Comparison of ENCODE assay signal across 2 cellular contexts in the genomic region with DNA sequence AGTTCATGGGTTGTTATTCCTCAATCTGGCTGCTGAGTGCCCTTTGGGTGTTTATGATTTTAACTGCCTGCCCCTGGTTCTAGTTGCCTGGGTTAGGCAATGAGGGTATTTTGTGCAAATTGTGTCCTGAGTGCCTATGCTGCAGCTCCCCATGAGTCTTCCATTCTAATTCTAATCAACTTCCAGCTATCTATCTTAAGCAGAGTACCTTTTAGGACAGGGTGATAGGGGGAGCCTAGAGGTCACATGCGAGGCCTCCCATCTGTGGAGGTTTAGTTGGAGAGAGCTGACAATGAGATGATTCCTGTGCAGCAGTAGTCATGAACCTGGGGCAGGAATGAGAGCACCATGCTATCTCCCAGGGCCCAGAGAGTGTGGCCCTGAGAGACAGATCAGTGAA.
TF ChIP-seq lines count a peak whose summit lies in the region.

No MANE protein-coding gene starts in this region.

TF ChIP-seq in GM23338, 12 proteins besides CTCF, POLR2A, EP300 and RAD21 (continued from another document):
- TF ChIP-seq JUNB (IDR thresholded peaks at IDR 0.05; ENCODE audit: unreplicated experiment) (no peak), ZNF114 (CRISPR knock-in tag; IDR thresholded peaks at IDR 0.05) (no peak), NANOG (IDR thresholded peaks at IDR 0.05; ENCODE audit: borderline replicate concordance) (no peak), CREB1 (CRISPR knock-in tag; IDR thresholded peaks at IDR 0.05; ENCODE audit: low read depth) (no peak), STAT1 (IDR thresholded peaks at IDR 0.05; ENCODE audit: unreplicated experiment) (no peak), EZH2 (IDR thresholded peaks at IDR 0.05; ENCODE audit: low read depth, unreplicated experiment) (no peak), POLR2AphosphoS5 (IDR thresholded peaks at IDR 0.05; ENCODE audit: low read depth) (no peak)
- TF ChIP-seq, protein P1, sequence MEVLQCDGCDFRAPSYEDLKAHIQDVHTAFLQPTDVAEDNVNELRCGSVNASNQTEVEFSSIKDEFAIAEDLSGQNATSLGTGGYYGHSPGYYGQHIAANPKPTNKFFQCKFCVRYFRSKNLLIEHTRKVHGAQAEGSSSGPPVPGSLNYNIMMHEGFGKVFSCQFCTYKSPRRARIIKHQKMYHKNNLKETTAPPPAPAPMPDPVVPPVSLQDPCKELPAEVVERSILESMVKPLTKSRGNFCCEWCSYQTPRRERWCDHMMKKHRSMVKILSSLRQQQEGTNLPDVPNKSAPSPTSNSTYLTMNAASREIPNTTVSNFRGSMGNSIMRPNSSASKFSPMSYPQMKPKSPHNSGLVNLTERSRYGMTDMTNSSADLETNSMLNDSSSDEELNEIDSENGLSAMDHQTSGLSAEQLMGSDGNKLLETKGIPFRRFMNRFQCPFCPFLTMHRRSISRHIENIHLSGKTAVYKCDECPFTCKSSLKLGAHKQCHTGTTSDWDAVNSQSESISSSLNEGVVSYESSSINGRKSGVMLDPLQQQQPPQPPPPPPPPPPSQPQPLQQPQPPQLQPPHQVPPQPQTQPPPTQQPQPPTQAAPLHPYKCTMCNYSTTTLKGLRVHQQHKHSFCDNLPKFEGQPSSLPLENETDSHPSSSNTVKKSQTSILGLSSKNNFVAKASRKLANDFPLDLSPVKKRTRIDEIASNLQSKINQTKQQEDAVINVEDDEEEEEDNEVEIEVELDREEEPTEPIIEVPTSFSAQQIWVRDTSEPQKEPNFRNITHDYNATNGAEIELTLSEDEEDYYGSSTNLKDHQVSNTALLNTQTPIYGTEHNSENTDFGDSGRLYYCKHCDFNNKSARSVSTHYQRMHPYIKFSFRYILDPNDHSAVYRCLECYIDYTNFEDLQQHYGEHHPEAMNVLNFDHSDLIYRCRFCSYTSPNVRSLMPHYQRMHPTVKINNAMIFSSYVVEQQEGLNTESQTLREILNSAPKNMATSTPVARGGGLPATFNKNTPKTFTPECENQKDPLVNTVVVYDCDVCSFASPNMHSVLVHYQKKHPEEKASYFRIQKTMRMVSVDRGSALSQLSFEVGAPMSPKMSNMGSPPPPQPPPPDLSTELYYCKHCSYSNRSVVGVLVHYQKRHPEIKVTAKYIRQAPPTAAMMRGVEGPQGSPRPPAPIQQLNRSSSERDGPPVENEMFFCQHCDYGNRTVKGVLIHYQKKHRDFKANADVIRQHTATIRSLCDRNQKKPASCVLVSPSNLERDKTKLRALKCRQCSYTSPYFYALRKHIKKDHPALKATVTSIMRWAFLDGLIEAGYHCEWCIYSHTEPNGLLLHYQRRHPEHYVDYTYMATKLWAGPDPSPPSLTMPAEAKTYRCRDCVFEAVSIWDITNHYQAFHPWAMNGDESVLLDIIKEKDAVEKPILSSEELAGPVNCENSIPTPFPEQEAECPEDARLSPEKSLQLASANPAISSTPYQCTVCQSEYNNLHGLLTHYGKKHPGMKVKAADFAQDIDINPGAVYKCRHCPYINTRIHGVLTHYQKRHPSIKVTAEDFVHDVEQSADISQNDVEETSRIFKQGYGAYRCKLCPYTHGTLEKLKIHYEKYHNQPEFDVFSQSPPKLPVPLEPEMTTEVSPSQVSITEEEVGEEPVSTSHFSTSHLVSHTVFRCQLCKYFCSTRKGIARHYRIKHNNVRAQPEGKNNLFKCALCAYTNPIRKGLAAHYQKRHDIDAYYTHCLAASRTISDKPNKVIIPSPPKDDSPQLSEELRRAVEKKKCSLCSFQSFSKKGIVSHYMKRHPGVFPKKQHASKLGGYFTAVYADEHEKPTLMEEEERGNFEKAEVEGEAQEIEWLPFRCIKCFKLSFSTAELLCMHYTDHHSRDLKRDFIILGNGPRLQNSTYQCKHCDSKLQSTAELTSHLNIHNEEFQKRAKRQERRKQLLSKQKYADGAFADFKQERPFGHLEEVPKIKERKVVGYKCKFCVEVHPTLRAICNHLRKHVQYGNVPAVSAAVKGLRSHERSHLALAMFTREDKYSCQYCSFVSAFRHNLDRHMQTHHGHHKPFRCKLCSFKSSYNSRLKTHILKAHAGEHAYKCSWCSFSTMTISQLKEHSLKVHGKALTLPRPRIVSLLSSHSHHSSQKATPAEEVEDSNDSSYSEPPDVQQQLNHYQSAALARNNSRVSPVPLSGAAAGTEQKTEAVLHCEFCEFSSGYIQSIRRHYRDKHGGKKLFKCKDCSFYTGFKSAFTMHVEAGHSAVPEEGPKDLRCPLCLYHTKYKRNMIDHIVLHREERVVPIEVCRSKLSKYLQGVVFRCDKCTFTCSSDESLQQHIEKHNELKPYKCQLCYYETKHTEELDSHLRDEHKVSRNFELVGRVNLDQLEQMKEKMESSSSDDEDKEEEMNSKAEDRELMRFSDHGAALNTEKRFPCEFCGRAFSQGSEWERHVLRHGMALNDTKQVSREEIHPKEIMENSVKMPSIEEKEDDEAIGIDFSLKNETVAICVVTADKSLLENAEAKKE (CRISPR knock-in tag; IDR thresholded peaks at IDR 0.05), result no peak
- TF ChIP-seq, protein P2, sequence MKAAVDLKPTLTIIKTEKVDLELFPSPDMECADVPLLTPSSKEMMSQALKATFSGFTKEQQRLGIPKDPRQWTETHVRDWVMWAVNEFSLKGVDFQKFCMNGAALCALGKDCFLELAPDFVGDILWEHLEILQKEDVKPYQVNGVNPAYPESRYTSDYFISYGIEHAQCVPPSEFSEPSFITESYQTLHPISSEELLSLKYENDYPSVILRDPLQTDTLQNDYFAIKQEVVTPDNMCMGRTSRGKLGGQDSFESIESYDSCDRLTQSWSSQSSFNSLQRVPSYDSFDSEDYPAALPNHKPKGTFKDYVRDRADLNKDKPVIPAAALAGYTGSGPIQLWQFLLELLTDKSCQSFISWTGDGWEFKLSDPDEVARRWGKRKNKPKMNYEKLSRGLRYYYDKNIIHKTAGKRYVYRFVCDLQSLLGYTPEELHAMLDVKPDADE (IDR thresholded peaks at IDR 0.05), result no peak
- TF ChIP-seq, protein P3, sequence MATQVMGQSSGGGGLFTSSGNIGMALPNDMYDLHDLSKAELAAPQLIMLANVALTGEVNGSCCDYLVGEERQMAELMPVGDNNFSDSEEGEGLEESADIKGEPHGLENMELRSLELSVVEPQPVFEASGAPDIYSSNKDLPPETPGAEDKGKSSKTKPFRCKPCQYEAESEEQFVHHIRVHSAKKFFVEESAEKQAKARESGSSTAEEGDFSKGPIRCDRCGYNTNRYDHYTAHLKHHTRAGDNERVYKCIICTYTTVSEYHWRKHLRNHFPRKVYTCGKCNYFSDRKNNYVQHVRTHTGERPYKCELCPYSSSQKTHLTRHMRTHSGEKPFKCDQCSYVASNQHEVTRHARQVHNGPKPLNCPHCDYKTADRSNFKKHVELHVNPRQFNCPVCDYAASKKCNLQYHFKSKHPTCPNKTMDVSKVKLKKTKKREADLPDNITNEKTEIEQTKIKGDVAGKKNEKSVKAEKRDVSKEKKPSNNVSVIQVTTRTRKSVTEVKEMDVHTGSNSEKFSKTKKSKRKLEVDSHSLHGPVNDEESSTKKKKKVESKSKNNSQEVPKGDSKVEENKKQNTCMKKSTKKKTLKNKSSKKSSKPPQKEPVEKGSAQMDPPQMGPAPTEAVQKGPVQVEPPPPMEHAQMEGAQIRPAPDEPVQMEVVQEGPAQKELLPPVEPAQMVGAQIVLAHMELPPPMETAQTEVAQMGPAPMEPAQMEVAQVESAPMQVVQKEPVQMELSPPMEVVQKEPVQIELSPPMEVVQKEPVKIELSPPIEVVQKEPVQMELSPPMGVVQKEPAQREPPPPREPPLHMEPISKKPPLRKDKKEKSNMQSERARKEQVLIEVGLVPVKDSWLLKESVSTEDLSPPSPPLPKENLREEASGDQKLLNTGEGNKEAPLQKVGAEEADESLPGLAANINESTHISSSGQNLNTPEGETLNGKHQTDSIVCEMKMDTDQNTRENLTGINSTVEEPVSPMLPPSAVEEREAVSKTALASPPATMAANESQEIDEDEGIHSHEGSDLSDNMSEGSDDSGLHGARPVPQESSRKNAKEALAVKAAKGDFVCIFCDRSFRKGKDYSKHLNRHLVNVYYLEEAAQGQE (IDR thresholded peaks at IDR 0.05; ENCODE audit: unreplicated experiment), result no peak

TF ChIP-seq in WTC11, 78 proteins besides CTCF, POLR2A, EP300 and RAD21:
- TF ChIP-seq, protein P4, sequence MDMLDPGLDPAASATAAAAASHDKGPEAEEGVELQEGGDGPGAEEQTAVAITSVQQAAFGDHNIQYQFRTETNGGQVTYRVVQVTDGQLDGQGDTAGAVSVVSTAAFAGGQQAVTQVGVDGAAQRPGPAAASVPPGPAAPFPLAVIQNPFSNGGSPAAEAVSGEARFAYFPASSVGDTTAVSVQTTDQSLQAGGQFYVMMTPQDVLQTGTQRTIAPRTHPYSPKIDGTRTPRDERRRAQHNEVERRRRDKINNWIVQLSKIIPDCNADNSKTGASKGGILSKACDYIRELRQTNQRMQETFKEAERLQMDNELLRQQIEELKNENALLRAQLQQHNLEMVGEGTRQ (CRISPR knock-in tag; IDR thresholded peaks at IDR 0.05), result 0 out of 2 replicates have a peak, but pooled peaks have one; percentile 9
- TF ChIP-seq HMGA2 (CRISPR knock-in tag; IDR thresholded peaks at IDR 0.05), result no peak
- no peak for TF ChIP-seq ZNF512 (CRISPR knock-in tag; IDR thresholded peaks at IDR 0.05; ENCODE audit: borderline replicate concordance)
